ENCODE assay signal across 12 cellular contexts in the genomic region with DNA sequence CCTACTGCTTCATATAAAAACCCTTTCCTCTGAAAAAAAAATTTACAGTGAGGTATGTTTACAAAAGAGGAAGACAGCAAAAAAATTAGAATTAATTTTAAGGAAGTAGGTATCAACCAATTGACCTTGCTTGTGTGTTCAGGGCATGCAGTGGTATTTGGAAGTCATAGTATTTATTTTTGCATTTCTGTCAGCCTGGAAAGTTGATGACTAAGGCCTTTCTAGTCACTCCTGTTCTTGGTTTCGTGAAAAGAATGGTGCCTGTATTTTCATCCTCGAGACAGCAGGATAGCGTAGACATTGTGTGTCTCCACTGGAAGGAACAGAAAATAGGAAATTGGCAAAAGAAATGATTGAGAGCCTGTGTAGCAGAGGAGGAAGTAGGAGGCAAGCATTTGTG. TPM values are rescaled to one million over a fixed set of nuclear protein-coding genes. Genes with fewer than 3 reads are reported as not detected.
A peak's percentile ranks its signal among the peaks of the same experiment; 100 is the strongest.
DNase-seq lines count a peak whose midpoint lies in the region; ATAC-seq and TF ChIP-seq lines count a peak whose summit lies in the region.
"Had no signal": no experiment of that assay in that cellular context is flagged by ENCODE, and none has a peak within 500 bp of the region (broad histone marks: within the 10 kb centered on the region; RNA-seq: fewer than 3 reads in every experiment).

No MANE protein-coding gene starts in this region.

- H3K27ac ChIP-seq in osteoblast (ENCODE audit: low read depth, low read length) (no peak overlapping the region), mammary epithelial cell (ENCODE audit: insufficient read depth, low read depth, low read length) (no peak overlapping the region)

- H3K27me3 ChIP-seq in osteoblast (ENCODE audit: insufficient read depth, low read length): no peaks in the 10 kb centered on the region
- H3K27me3 ChIP-seq in mammary epithelial cell (ENCODE audit: insufficient read depth, low read length): no peaks in the 10 kb centered on the region

- H3K79me2 ChIP-seq in osteoblast (ENCODE audit: insufficient read depth, low read length) (no peaks in the 10 kb centered on the region), mammary epithelial cell (ENCODE audit: insufficient read depth, low read length) (no peaks in the 10 kb centered on the region)

- H3K36me3 ChIP-seq in osteoblast (ENCODE audit: insufficient read depth, low read length) (no peaks in the 10 kb centered on the region), mammary epithelial cell (ENCODE audit: insufficient read depth, low read length) (no peaks in the 10 kb centered on the region)

- H3K4me3 ChIP-seq in osteoblast (ENCODE audit: insufficient read depth, low read length) (no peak overlapping the region), mammary epithelial cell (replicated peaks in 1 of 3; ENCODE audit: insufficient read depth in 1 of 3, low read depth in 2 of 3, low read length in 3 of 3) (no peak overlapping the region)

- intact Hi-C loops in activated B cell treated with CpG ODN at 0.5 μM for 24 hours (cut with micrococcal nuclease) (loop anchor here (2.0 kb wide), 2 partner anchors 14 to 24 kb away; partner anchors contain the start of gene SLC16A7), mammary epithelial cell (cut with micrococcal nuclease) (no loop called here)

- no peaks in the 10 kb centered on the region for H3K9me3 Mint-ChIP-seq in activated B cell treated with CpG ODN at 0.5 μM for 24 hours
- H3K9me3 Mint-ChIP-seq: type B pancreatic cell had no signal

- 89% methylated on average over 3 of the region's 3 CpGs for WGBS in mammary epithelial cell (ENCODE audit: low coverage, missing lambda C conversion rate)

- in situ Hi-C loops in mammary epithelial cell (cut with MboI; ENCODE audit: low sequenced_read_pairs in 2 of 2): no loop called here

- no peak overlapping the region for H3K9ac ChIP-seq in mammary epithelial cell (ENCODE audit: insufficient read depth, low read length)

- ATAC-seq in GM18909 (IDR thresholded peaks at IDR 0.05; ENCODE audit: poor library complexity, unreplicated experiment) (peak; percentile 29), HG03342 (IDR thresholded peaks at IDR 0.05; ENCODE audit: unreplicated experiment) (peak; percentile 56), activated B cell treated with CpG ODN at 0.5 μM for 24 hours (ENCODE audit: low read depth) (peak; percentile 82), GM19467 (IDR thresholded peaks at IDR 0.05; ENCODE audit: unreplicated experiment) (no peak)

- peaks cover 38% of the 10 kb centered on the region for H3K4me1 Mint-ChIP-seq in activated B cell treated with CpG ODN at 0.5 μM for 24 hours

- H3K4me2 ChIP-seq in osteoblast (ENCODE audit: insufficient read depth, low read length): peak overlapping the region; percentile 15
- no peak overlapping the region for H3K4me2 ChIP-seq in mammary epithelial cell (ENCODE audit: insufficient read depth, low read depth, low read length)

- DNase-seq in activated B cell treated with CpG ODN at 0.5 μM for 24 hours (no peak), osteoblast (ENCODE audit: insufficient read length, low spot score, missing footprints) (no peak), NCI-H2029 treated with DMSO at 0.1 percent for 48 hours (lab: John Stamatoyannopoulos, UW) (no peak), mammary epithelial cell (no peak), DMS53 (lab: John Stamatoyannopoulos, UW) (no peak)
- DNase-seq: activated CD8-positive, alpha-beta memory T cell treated with anti-CD3 and anti-CD28 coated beads for 24 hours; amygdala; DND-41 had no signal

- dilution Hi-C loops in mammary epithelial cell (cut with HindIII; ENCODE audit: low sequenced_read_pairs): no loop called here

- POLR2A ChIA-PET in activated B cell treated with CpG ODN at 0.5 μM for 24 hours (lab: Charles Lee): no interaction called here

- H3K36me3 Mint-ChIP-seq in activated B cell treated with CpG ODN at 0.5 μM for 24 hours (ENCODE audit: low read depth): no peaks in the 10 kb centered on the region
- H3K36me3 Mint-ChIP-seq: type B pancreatic cell had no signal

- H4K20me1 ChIP-seq in osteoblast (ENCODE audit: insufficient read depth, low read length) (no peaks in the 10 kb centered on the region), mammary epithelial cell (ENCODE audit: insufficient read depth, low read length) (no peaks in the 10 kb centered on the region)

- H3K4me1 ChIP-seq in osteoblast (ENCODE audit: insufficient read depth, low read length) (peaks cover 2% of the 10 kb centered on the region), mammary epithelial cell (ENCODE audit: insufficient read depth, low read length) (no peaks in the 10 kb centered on the region)

- H2AFZ ChIP-seq in osteoblast (ENCODE audit: low read length) (no peak overlapping the region), mammary epithelial cell (ENCODE audit: low read depth, low read length) (no peak overlapping the region)

- no peak for TF ChIP-seq CTCF in activated B cell treated with CpG ODN at 0.5 μM for 24 hours (IDR thresholded peaks at IDR 0.05)
- TF ChIP-seq CTCF in osteoblast (IDR thresholded peaks at IDR 0.05; ENCODE audit: extremely low read depth, low read depth, low read length): no peak
- no peak for TF ChIP-seq CTCF in mammary epithelial cell (conservative IDR thresholded peaks at IDR 0.05 in 1 of 2, IDR thresholded peaks at IDR 0.05 in 1 of 2; ENCODE audit: extremely low read depth in 1 of 2, insufficient read depth in 1 of 2, low read depth in 1 of 2, low read length in 2 of 2)

- peak overlapping the region; percentile 39 for H3K4me3 Mint-ChIP-seq in activated B cell treated with CpG ODN at 0.5 μM for 24 hours
- H3K4me3 Mint-ChIP-seq: type B pancreatic cell had no signal

- H3K27me3 Mint-ChIP-seq in activated B cell treated with CpG ODN at 0.5 μM for 24 hours: no peaks in the 10 kb centered on the region
- H3K27me3 Mint-ChIP-seq: type B pancreatic cell had no signal

- BruUV-seq in mammary epithelial cell (replicated peaks; lab: Mats Ljungman, UMichigan): no TSS peak

- no peaks in the 10 kb centered on the region for H3K9me3 ChIP-seq in osteoblast (ENCODE audit: low read depth, low read length)
- H3K9me3 ChIP-seq in mammary epithelial cell (replicated peaks; ENCODE audit: insufficient read depth, low read length): no peaks in the 10 kb centered on the region

- peak overlapping the region; percentile 62 for H3K27ac Mint-ChIP-seq in activated B cell treated with CpG ODN at 0.5 μM for 24 hours
- H3K27ac Mint-ChIP-seq: type B pancreatic cell had no signal

- CTCF ChIA-PET in activated B cell treated with CpG ODN at 0.5 μM for 24 hours (lab: Charles Lee): no interaction called here
- CTCF ChIA-PET in mammary epithelial cell (lab: Charles Lee; ENCODE audit: low non-redundant PET): no interaction called here

RNA-seq across cellular contexts. Expression of gene SLC16A7, which starts 24.5 kb away (rescaled TPM):
- 20.4 and 22.4 TPM in 2 replicates for total RNA-seq in activated B cell treated with CpG ODN at 0.5 μM for 24 hours
- 53.2 and 54.8 TPM in 2 replicates for total RNA-seq in osteoblast
- 10 to 100 TPM in 1 of 2 donors, 1 to 10 TPM in 1; 8.2 to 27.3 TPM for total RNA-seq in mammary epithelial cell
- polyA plus RNA-seq in mammary epithelial cell: 3.1 TPM
- 28.2 TPM for polyA minus RNA-seq in mammary epithelial cell
